Comparison of ENCODE assay signal across 9 cellular contexts in the genomic region with DNA sequence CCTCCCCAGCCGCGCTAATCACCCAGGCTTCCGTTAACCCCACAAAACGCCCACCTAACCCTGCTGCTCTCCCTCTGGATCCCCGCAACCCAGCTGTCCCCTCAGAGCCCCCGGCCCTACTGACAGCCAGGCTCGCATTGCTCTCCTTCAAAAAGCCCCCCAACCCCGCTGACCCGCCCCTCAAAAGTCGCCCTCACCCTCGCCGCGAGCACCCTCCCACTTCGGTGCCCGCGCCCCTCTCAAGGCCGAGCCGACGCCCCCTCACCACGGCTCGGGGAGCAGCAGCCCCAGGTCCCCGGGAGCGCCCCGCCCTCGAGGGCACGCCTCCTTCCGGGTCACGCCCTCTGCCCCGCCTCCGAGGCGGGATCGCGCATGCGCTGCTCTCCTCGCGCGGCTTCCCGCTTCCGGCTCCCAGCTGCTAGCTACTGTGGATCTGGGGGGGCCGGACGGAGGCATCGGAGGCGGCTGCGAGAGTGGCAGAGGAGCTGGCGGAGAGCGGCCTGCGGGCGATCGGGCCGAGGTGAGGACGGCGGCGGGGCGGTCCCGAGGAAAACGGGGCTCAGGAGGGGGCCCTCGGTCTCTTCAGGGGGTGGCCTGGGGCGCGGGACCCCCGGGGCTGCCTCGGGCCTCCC. TPM values are rescaled to one million over a fixed set of nuclear protein-coding genes. Genes with fewer than 3 reads are reported as not detected.
DNase-seq lines count a peak whose midpoint lies in the region; ATAC-seq, FAIRE-seq and TF ChIP-seq lines count a peak whose summit lies in the region.
"Had no signal": no experiment of that assay in that cellular context is flagged by ENCODE, and none has a peak within 500 bp of the region (broad histone marks: within the 10 kb centered on the region; RNA-seq: fewer than 3 reads in every experiment).

No MANE protein-coding gene starts in this region.

- H3K27ac Mint-ChIP-seq in CD4-positive, CD25-positive, alpha-beta regulatory T cell, result peak overlapping the region; percentile 86 to 90 (median 87)
- peak overlapping the region; percentile 76 for H3K27ac Mint-ChIP-seq in endodermal cell

- DNase-seq in CD4-positive, CD25-positive, alpha-beta regulatory T cell, result peak; percentile 84 to 90 (median 88)
- DNase-seq in HTR-8/SVneo (ENCODE audit: insufficient read length, low spot score) (peak; percentile 93), NOMO-1 treated with DMSO at 0.1 percent for 48 hours (lab: John Stamatoyannopoulos, UW; ENCODE audit: unreplicated experiment) (peak; percentile 49), endodermal cell (peak; percentile 97)
- DNase-seq in activated CD8-positive, alpha-beta memory T cell treated with anti-CD3 and anti-CD28 coated beads, Interleukin-2, amount 50 U/mL, for 4 hours, result peak; percentile 89
- peak; percentile 85 for DNase-seq in stimulated activated CD8-positive, alpha-beta memory T cell treated with anti-CD3 and anti-CD28 coated beads, Interleukin-12 subunit alpha, Interleukin-12 subunit beta, amount 100 ng/mL, for 4 hours (ENCODE audit: low read depth)

- H3K27ac ChIP-seq in CD4-positive, CD25-positive, alpha-beta regulatory T cell (ENCODE audit: insufficient read depth, low read length, poor library complexity, severe bottlenecking), result peak overlapping the region; percentile 73
- peak overlapping the region; percentile 52 for H3K27ac ChIP-seq in endodermal cell (ENCODE audit: low read depth, low read length)
- H3K27ac ChIP-seq in mesodermal cell (ENCODE audit: low read depth, low read length, severe bottlenecking), result peak overlapping the region; percentile 23

- H3K27me3 Mint-ChIP-seq in CD4-positive, CD25-positive, alpha-beta regulatory T cell, result no peaks in the 10 kb centered on the region
- H3K27me3 Mint-ChIP-seq in endodermal cell (ENCODE audit: insufficient read depth), result no peaks in the 10 kb centered on the region

- no peak for TF ChIP-seq CTCF in endodermal cell (conservative IDR thresholded peaks at IDR 0.05)

- ATAC-seq in CD4-positive, CD25-positive, alpha-beta regulatory T cell (ENCODE audit: low read depth in 2 of 2), result peak; percentile 87 to 88
- ATAC-seq in GM19452 (IDR thresholded peaks at IDR 0.05; ENCODE audit: unreplicated experiment), result peak; percentile 74

- peaks cover 34% of the 10 kb centered on the region for H3K36me3 ChIP-seq in CD4-positive, CD25-positive, alpha-beta regulatory T cell (ENCODE audit: control insufficient read depth, insufficient read depth, low read length)
- H3K36me3 ChIP-seq in endodermal cell (ENCODE audit: control insufficient read depth, insufficient read depth, low read length) (no peaks in the 10 kb centered on the region), mesodermal cell (ENCODE audit: control insufficient read depth, insufficient read depth, low read length) (peaks cover 3% of the 10 kb centered on the region)

- H3K36me3 Mint-ChIP-seq in CD4-positive, CD25-positive, alpha-beta regulatory T cell, result peaks cover 13% of the 10 kb centered on the region
- H3K36me3 Mint-ChIP-seq in endodermal cell (ENCODE audit: low read depth), result peaks cover 6% of the 10 kb centered on the region

- FAIRE-seq in HTR-8/SVneo (lab: Jason Lieb, UNC), result peak; percentile 98
- FAIRE-seq: colon had no signal

- no peak overlapping the region for H3K4me3 ChIP-seq in CD4-positive, CD25-positive, alpha-beta regulatory T cell (ENCODE audit: low read depth, low read length)
- H3K4me3 ChIP-seq in endodermal cell (ENCODE audit: low read length), result peak overlapping the region; percentile 95
- peak overlapping the region; percentile 99 for H3K4me3 ChIP-seq in mesodermal cell (ENCODE audit: extremely low read depth, insufficient read depth, low read length, poor library complexity, severe bottlenecking)

- peak overlapping the region; percentile 75 for H3K9ac ChIP-seq in endodermal cell (ENCODE audit: extremely low read depth, low read length, poor library complexity, severe bottlenecking)

- H3K9me3 ChIP-seq in CD4-positive, CD25-positive, alpha-beta regulatory T cell (ENCODE audit: control insufficient read depth in 2 of 2, low read length in 2 of 2), result no peaks in the 10 kb centered on the region
- H3K9me3 ChIP-seq in endodermal cell (ENCODE audit: control insufficient read depth, low read length) (no peaks in the 10 kb centered on the region), mesodermal cell (ENCODE audit: control insufficient read depth, low read length) (no peaks in the 10 kb centered on the region)

- no peaks in the 10 kb centered on the region for H3K27me3 ChIP-seq in CD4-positive, CD25-positive, alpha-beta regulatory T cell (ENCODE audit: control insufficient read depth, insufficient read depth, low read length)
- H3K27me3 ChIP-seq in endodermal cell (ENCODE audit: control insufficient read depth, insufficient read depth, low read length, poor library complexity, severe bottlenecking), result no peaks in the 10 kb centered on the region

- H3K4me1 Mint-ChIP-seq in CD4-positive, CD25-positive, alpha-beta regulatory T cell, result peaks cover 0 to 63% (median 37%) of the 10 kb centered on the region in 4 donors
- peaks cover 23% of the 10 kb centered on the region for H3K4me1 Mint-ChIP-seq in endodermal cell

- H3K4me1 ChIP-seq in CD4-positive, CD25-positive, alpha-beta regulatory T cell (ENCODE audit: control insufficient read depth, insufficient read depth, low read length, poor library complexity, severe bottlenecking), result peaks cover 38% of the 10 kb centered on the region
- H3K4me1 ChIP-seq in endodermal cell (ENCODE audit: control insufficient read depth, insufficient read depth, low read length), result no peaks in the 10 kb centered on the region
- peaks cover 11% of the 10 kb centered on the region for H3K4me1 ChIP-seq in mesodermal cell (ENCODE audit: control insufficient read depth, insufficient read depth, low read length, poor library complexity, severe bottlenecking)

- peak overlapping the region; percentile 79 to 90 (median 84) for H3K4me3 Mint-ChIP-seq in CD4-positive, CD25-positive, alpha-beta regulatory T cell
- peak overlapping the region; percentile 84 for H3K4me3 Mint-ChIP-seq in endodermal cell

- WGBS in endodermal cell (ENCODE audit: insufficient coverage in 1 of 2, insufficient read length in 1 of 2), 2 experiments, result 0% methylated on average over 36 to 61 of the region's 61 CpGs
- 0 to 1% methylated on average over 38 to 58 of the region's 61 CpGs for WGBS in mesodermal cell (ENCODE audit: insufficient coverage in 2 of 2), 2 experiments

- H3K9me3 Mint-ChIP-seq in CD4-positive, CD25-positive, alpha-beta regulatory T cell, result no peaks in the 10 kb centered on the region
- no peaks in the 10 kb centered on the region for H3K9me3 Mint-ChIP-seq in endodermal cell

RNA-seq across cellular contexts. Expression of a gene that starts 46.1 kb away (rescaled TPM):
- 155 TPM for total RNA-seq in CD4-positive, CD25-positive, alpha-beta regulatory T cell
- polyA plus RNA-seq in CD4-positive, CD25-positive, alpha-beta regulatory T cell, result 1 to 10 TPM; 2.5 to 7.1 (median 4.0) TPM
- total RNA-seq in endodermal cell, result 10 to 100 TPM; 51.7 to 53.3 TPM
- 22.5 TPM for polyA plus RNA-seq in endodermal cell (2013, experiment 1 of 2)
- polyA plus RNA-seq in endodermal cell (2013, experiment 2 of 2), result 22.4 TPM
- 20.6 TPM for polyA plus RNA-seq in mesodermal cell (2013, experiment 1 of 2)
- 19.5 TPM for polyA plus RNA-seq in mesodermal cell (2013, experiment 2 of 2)

Comparison
In these comparisons a context has a peak if more than half of its experiments do, and no peak if none do; other contexts are left out.
1. H3K27ac ChIP-seq: peak in every context shown above with its lines; median percentile 73 in CD4-positive, CD25-positive, alpha-beta regulatory T cell; 52 in endodermal cell; 23 in mesodermal cell.